In the genomic region with DNA sequence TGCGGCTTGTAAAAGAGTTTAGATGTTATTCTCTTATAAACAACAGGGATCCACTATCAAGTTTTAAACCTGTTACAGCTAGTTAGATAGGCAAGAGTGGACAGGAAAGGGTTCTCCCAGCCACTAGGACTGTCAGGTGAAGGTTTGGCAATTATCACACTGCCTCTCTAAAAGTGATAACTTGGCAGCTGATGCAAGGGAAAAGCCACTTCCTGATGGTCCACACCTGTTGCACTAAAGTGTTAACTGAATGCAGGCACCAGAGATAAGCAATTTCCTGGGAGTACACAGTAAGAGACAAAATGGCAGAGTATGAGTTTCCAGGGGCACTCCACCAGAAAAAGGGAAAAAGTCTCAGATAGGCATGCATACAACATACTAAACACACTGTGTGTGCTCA, we compare ENCODE assay signal across 17 cellular contexts.
DNase-seq lines count a peak whose midpoint lies in the region; ATAC-seq, FAIRE-seq and TF ChIP-seq lines count a peak whose summit lies in the region.
"Had no signal": no experiment of that assay in that cellular context is flagged by ENCODE, and none has a peak within 500 bp of the region (broad histone marks: within the 10 kb centered on the region; RNA-seq: fewer than 3 reads in every experiment).

No MANE protein-coding gene starts in this region.

- H2BK12ac ChIP-seq in H1 (ENCODE audit: low read depth, low read length), result no peak overlapping the region

- CTCF ChIA-PET in H1 (lab: Charles Lee; ENCODE audit: partially characterized antibody), result no interaction called here
- CTCF ChIA-PET in activated naive CD4-positive, alpha-beta T cell treated with anti-CD3 and anti-CD28 coated beads, Interleukin-2, amount 10 ng/mL, durations not matched to agents 7 days and 5 days (lab: Charles Lee), result no interaction called here

- TF ChIP-seq POLR2A in H1 (IDR thresholded peaks at IDR 0.05; ENCODE audit: control extremely low read depth in 1 of 2, low read depth in 2 of 2, low read length in 2 of 2), result no peak

- no peaks in the 10 kb centered on the region for H3K36me3 ChIP-seq in H1 (ENCODE audit: control insufficient read depth in 2 of 4, insufficient read depth in 4 of 4, low read length in 3 of 4)
- no peaks in the 10 kb centered on the region for H3K36me3 ChIP-seq in neutrophil
- H3K36me3 ChIP-seq: Peyer's patch had no signal

- H3K27me3 ChIP-seq in H1 (replicated peaks in 1 of 4; ENCODE audit: control insufficient read depth in 3 of 4, extremely low read depth in 1 of 4, insufficient read depth in 3 of 4, low read length in 3 of 4), result no peaks in the 10 kb centered on the region
- H3K27me3 ChIP-seq in neutrophil, result no peaks in the 10 kb centered on the region
- peaks cover 2% of the 10 kb centered on the region for H3K27me3 ChIP-seq in foreskin keratinocyte
- H3K27me3 ChIP-seq: Peyer's patch had no signal

- H4K5ac ChIP-seq in H1 (ENCODE audit: insufficient read length, low read depth, low read length), result no peak overlapping the region

- no peaks in the 10 kb centered on the region for H3K79me1 ChIP-seq in H1 (ENCODE audit: low read depth, low read length)

- H3K23me2 ChIP-seq in H1 (ENCODE audit: low read depth, low read length), result no peaks in the 10 kb centered on the region; the same call in 1 of the 2 replicates

- DNase-seq in GF-D8 (lab: John Stamatoyannopoulos, UW) (peak; percentile 40), NCI-H69 (lab: John Stamatoyannopoulos, UW) (peak; percentile 43), H1 (ENCODE audit: low read depth in 1 of 2, low spot score in 2 of 2) (no peak), NCI-H1092 treated with DMSO at 0.1 percent for 48 hours (lab: John Stamatoyannopoulos, UW) (no peak), foreskin keratinocyte (no peak)
- DNase-seq in activated naive CD4-positive, alpha-beta T cell treated with anti-CD3 and anti-CD28 coated beads, Interleukin-2, amount 10 ng/mL, durations not matched to agents 7 days and 5 days, result no peak
- DNase-seq: AML-193; CD8-positive, alpha-beta T cell; KG1; NCI-H1417 treated with DMSO at 0.1 percent for 48 hours; NCI-H2081; NCI-H2227 treated with DMSO at 0.1 percent for 48 hours; NCI-H526 treated with DMSO at 0.1 percent for 48 hours; Peyer's patch; SIG-M5 had no signal

- TF ChIP-seq EP300 in H1 (IDR thresholded peaks at IDR 0.05; ENCODE audit: borderline replicate concordance in 1 of 2, low read depth in 2 of 2, low read length in 2 of 2), result no peak

- H3K4me2 ChIP-seq in H1 (ENCODE audit: insufficient read depth in 1 of 2, low read depth in 2 of 2, low read length in 2 of 2), result no peak overlapping the region

- no peak overlapping the region for H2AK5ac ChIP-seq in H1 (ENCODE audit: low read depth, low read length)

- no peak overlapping the region for H3K4me3 ChIP-seq in H1 (ENCODE audit: extremely low read depth in 1 of 4, insufficient read depth in 2 of 4, low read depth in 3 of 4, low read length in 4 of 4)
- no peak overlapping the region for H3K4me3 ChIP-seq in neutrophil (ENCODE audit: low read depth in 1 of 2, low read length in 1 of 2)
- H3K4me3 ChIP-seq: Peyer's patch had no signal

- peaks cover 11% of the 10 kb centered on the region for H3K9me3 Mint-ChIP-seq in activated naive CD4-positive, alpha-beta T cell treated with anti-CD3 and anti-CD28 coated beads, Interleukin-2, amount 10 ng/mL, durations not matched to agents 7 days and 5 days

- peaks cover 29% of the 10 kb centered on the region for H3K4me1 Mint-ChIP-seq in activated naive CD4-positive, alpha-beta T cell treated with anti-CD3 and anti-CD28 coated beads, Interleukin-2, amount 10 ng/mL, durations not matched to agents 7 days and 5 days

- no peak overlapping the region for H2AFZ ChIP-seq in H1 (ENCODE audit: low read length)

- H2BK120ac ChIP-seq in H1 (replicated peaks; ENCODE audit: low read depth, low read length), result no peak overlapping the region

- no peak for ATAC-seq in foreskin keratinocyte
- ATAC-seq: CD8-positive, alpha-beta T cell had no signal

- H2BK15ac ChIP-seq in H1 (ENCODE audit: low read length), result no peak overlapping the region

- no peak overlapping the region for H3K4ac ChIP-seq in H1 (replicated peaks; ENCODE audit: insufficient read length, low read depth, low read length)

- H3K79me2 ChIP-seq in H1 (ENCODE audit: control insufficient read depth in 1 of 2, insufficient read depth in 2 of 2, low read length in 2 of 2), result no peaks in the 10 kb centered on the region

- H3K9ac ChIP-seq in H1 (replicated peaks in 1 of 4; ENCODE audit: extremely low read depth in 1 of 4, low read depth in 3 of 4, low read length in 3 of 4), result no peak overlapping the region

- H3K18ac ChIP-seq in H1 (ENCODE audit: extremely low read depth, low read length), result no peak overlapping the region

- WGBS in H1 (ENCODE audit: extremely low coverage in 1 of 2, insufficient coverage in 1 of 2, insufficient read length in 1 of 2, insufficient replicate concordance in 2 of 2, low coverage in 1 of 2, low lambda C conversion rate in 2 of 2, missing lambda C conversion rate in 1 of 2), 2 experiments, result 91% methylated on average over 1 of the region's 1 CpG; no CpG with 5 or more reads in 1 of the 2 experiments

- no peak for FAIRE-seq in H1 (lab: Jason Lieb, UNC)
- FAIRE-seq: H54 had no signal

- H4K91ac ChIP-seq in H1 (replicated peaks; ENCODE audit: insufficient read length, low read length), result no peak overlapping the region

- H3K9me3 ChIP-seq in H1 (ENCODE audit: insufficient read depth in 2 of 2, low read depth in 1 of 2, low read length in 1 of 2), result 0 out of 4 replicates have a peak, but pooled peaks cover 0 to 3% of the 10 kb centered on the region in 2 experiments
- H3K9me3 ChIP-seq in neutrophil, result no peaks in the 10 kb centered on the region
- H3K9me3 ChIP-seq: Peyer's patch had no signal

- no peak overlapping the region for H3K23ac ChIP-seq in H1 (ENCODE audit: insufficient read length)

- 0 out of 2 replicates have a peak overlapping the region, but pooled peaks have one; percentile 12 for H2BK5ac ChIP-seq in H1 (ENCODE audit: low read depth, low read length)

- no peak for TF ChIP-seq CTCF in H1 (IDR thresholded peaks at IDR 0.05; ENCODE audit: control extremely low read depth in 1 of 3, insufficient read depth in 1 of 3, low read depth in 1 of 3, low read length in 3 of 3)
- no peak for TF ChIP-seq CTCF in neutrophil (IDR thresholded peaks at IDR 0.05)
- no peak for TF ChIP-seq CTCF in foreskin keratinocyte (conservative IDR thresholded peaks at IDR 0.05)

- peaks cover 5 to 11% (median 8%) of the 10 kb centered on the region in 4 experiments; a peak in 6 of 7 replicates for H3K4me1 ChIP-seq in H1 (replicated peaks in 1 of 4; ENCODE audit: control insufficient read depth in 3 of 4, insufficient read depth in 4 of 4, low read length in 3 of 4)
- peaks cover 20 to 25% of the 10 kb centered on the region in 2 experiments for H3K4me1 ChIP-seq in neutrophil (ENCODE audit: control insufficient read depth in 1 of 2, insufficient read depth in 1 of 2, low read depth in 1 of 2, low read length in 1 of 2)
- no peaks in the 10 kb centered on the region for H3K4me1 ChIP-seq in foreskin keratinocyte
- H3K4me1 ChIP-seq: Peyer's patch had no signal

- TF ChIP-seq RAD21 in H1 (IDR thresholded peaks at IDR 0.05 in 1 of 2, conservative IDR thresholded peaks at IDR 0.05 in 1 of 2; ENCODE audit: low read depth in 2 of 2, low read length in 2 of 2), result no peak

- no peaks in the 10 kb centered on the region for H3K27me3 Mint-ChIP-seq in activated naive CD4-positive, alpha-beta T cell treated with anti-CD3 and anti-CD28 coated beads, Interleukin-2, amount 10 ng/mL, durations not matched to agents 7 days and 5 days

- H3K14ac ChIP-seq in H1 (ENCODE audit: insufficient read length), result no peak overlapping the region

- H3K56ac ChIP-seq in H1 (replicated peaks; ENCODE audit: insufficient read length, low read depth, low read length), result no peak overlapping the region

- no peak overlapping the region for H4K8ac ChIP-seq in H1 (ENCODE audit: extremely low read depth, insufficient read depth, low read length)

- no peak overlapping the region for H3K27ac Mint-ChIP-seq in activated naive CD4-positive, alpha-beta T cell treated with anti-CD3 and anti-CD28 coated beads, Interleukin-2, amount 10 ng/mL, durations not matched to agents 7 days and 5 days
- H3K27ac Mint-ChIP-seq: CD8-positive, alpha-beta T cell had no signal

- POLR2A ChIA-PET in H1 (lab: Charles Lee; ENCODE audit: partially characterized antibody), result no interaction called here

- peak overlapping the region; percentile 49; the same call in 1 of the 2 replicates for H2BK20ac ChIP-seq in H1 (ENCODE audit: low read length)

- no peaks in the 10 kb centered on the region for H4K20me1 ChIP-seq in H1 (replicated peaks in 1 of 2; ENCODE audit: control insufficient read depth in 1 of 2, insufficient read depth in 2 of 2, low read length in 2 of 2)

- no peak overlapping the region for H3K4me3 Mint-ChIP-seq in activated naive CD4-positive, alpha-beta T cell treated with anti-CD3 and anti-CD28 coated beads, Interleukin-2, amount 10 ng/mL, durations not matched to agents 7 days and 5 days
- H3K4me3 Mint-ChIP-seq: CD8-positive, alpha-beta T cell had no signal

- H3K27ac ChIP-seq in H1 (ENCODE audit: low read depth, low read length) (no peak overlapping the region), neutrophil (peak overlapping the region; percentile 28), foreskin keratinocyte (no peak overlapping the region)
- H3K27ac ChIP-seq: Peyer's patch had no signal

- peaks cover 4% of the 10 kb centered on the region for H3K36me3 Mint-ChIP-seq in activated naive CD4-positive, alpha-beta T cell treated with anti-CD3 and anti-CD28 coated beads, Interleukin-2, amount 10 ng/mL, durations not matched to agents 7 days and 5 days

TF ChIP-seq in H1, 55 proteins besides CTCF, POLR2A, EP300 and RAD21 (continues in another document):
- TF ChIP-seq CTBP2 (IDR thresholded peaks at IDR 0.05; ENCODE audit: borderline replicate concordance, insufficient read depth, insufficient read length, low read length), result no peak
- no peak for TF ChIP-seq SP1 (IDR thresholded peaks at IDR 0.05; ENCODE audit: low read depth, low read length)
- TF ChIP-seq, protein P1, sequence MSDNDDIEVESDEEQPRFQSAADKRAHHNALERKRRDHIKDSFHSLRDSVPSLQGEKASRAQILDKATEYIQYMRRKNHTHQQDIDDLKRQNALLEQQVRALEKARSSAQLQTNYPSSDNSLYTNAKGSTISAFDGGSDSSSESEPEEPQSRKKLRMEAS (IDR thresholded peaks at IDR 0.05), result no peak
- TF ChIP-seq ZNF274 (IDR thresholded peaks at IDR 0.05; ENCODE audit: borderline replicate concordance, extremely low read depth, low read length), result no peak
- no peak for TF ChIP-seq SAP30 (IDR thresholded peaks at IDR 0.05; ENCODE audit: insufficient read depth, insufficient replicate concordance, low read length)
- no peak for TF ChIP-seq SP2 (IDR thresholded peaks at IDR 0.05; ENCODE audit: low read length)
- no peak for TF ChIP-seq PHF8 (conservative IDR thresholded peaks at IDR 0.05; ENCODE audit: low read depth, low read length)
- no peak for TF ChIP-seq CEBPB (IDR thresholded peaks at IDR 0.05; ENCODE audit: low read depth, low read length)
- TF ChIP-seq CREB1 (IDR thresholded peaks at IDR 0.05), result no peak
- no peak for TF ChIP-seq TAF7 (optimal IDR thresholded peaks at IDR 0.05; ENCODE audit: borderline replicate concordance, low read depth, low read length)
- no peak for TF ChIP-seq TCF12 (IDR thresholded peaks at IDR 0.05; ENCODE audit: low read depth, low read length)
- TF ChIP-seq SRF (IDR thresholded peaks at IDR 0.05; ENCODE audit: low read depth, low read length), result no peak

Comparison
In these comparisons a context has a peak if more than half of its experiments do, and no peak if none do; other contexts are left out.
1. DNase-seq: peak in GF-D8 (single experiment) and NCI-H69 (single experiment); none in H1 (0 of 2), NCI-H1092 treated with DMSO at 0.1 percent for 48 hours (single experiment), activated naive CD4-positive, alpha-beta T cell treated with anti-CD3 and anti-CD28 coated beads, Interleukin-2, amount 10 ng/mL, durations not matched to agents 7 days and 5 days (single experiment) and foreskin keratinocyte (0 of 2).